23 cellular contexts compared by ENCODE assay signal in the genomic region with DNA sequence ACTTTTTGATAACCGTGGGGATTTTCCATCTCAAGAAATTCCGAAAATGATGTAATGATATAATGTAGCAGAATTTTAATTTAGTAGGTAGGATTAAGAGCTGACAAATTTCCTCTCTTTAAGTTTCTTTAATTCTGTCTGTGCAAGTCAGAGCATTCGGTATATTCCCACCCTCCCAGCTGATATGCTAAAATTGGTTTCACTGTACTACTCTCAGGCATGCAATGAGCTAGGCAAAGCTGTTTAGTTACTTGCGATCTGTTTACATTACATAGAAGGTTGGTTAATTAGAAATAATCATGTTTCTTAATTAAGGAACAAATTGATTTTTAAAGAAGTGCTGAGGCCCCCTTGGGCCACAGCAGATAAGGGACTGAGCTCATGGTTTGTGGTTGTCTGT.
"Had no signal": no experiment of that assay in that cellular context is flagged by ENCODE, and none has a peak within 500 bp of the region (broad histone marks: within the 10 kb centered on the region; RNA-seq: fewer than 3 reads in every experiment).

No MANE protein-coding gene starts in this region.

- H3K27ac ChIP-seq: colonic mucosa, coronary artery, dorsolateral prefrontal cortex, epithelial cell of prostate, esophagus muscularis mucosa, esophagus squamous epithelium, foreskin keratinocyte, gastrocnemius medialis, gastroesophageal sphincter had no signal

- H3K27ac Mint-ChIP-seq: dendritic cell treated with granulocyte-macrophage colony-stimulating factor and Interleukin-4, amounts not matched to agents 40 ng/mL and 50 ng/mL, for 4 days; effector memory CD8-positive, alpha-beta T cell; endodermal cell had no signal

- H3K9me3 Mint-ChIP-seq: endodermal cell had no signal

- H3K4me3 Mint-ChIP-seq: dendritic cell treated with granulocyte-macrophage colony-stimulating factor and Interleukin-4, amounts not matched to agents 40 ng/mL and 50 ng/mL, for 4 days; effector memory CD8-positive, alpha-beta T cell; endodermal cell had no signal

- H3K4me1 Mint-ChIP-seq: endodermal cell had no signal

- H3K4me1 ChIP-seq: colonic mucosa, esophagus squamous epithelium, foreskin keratinocyte, gastrocnemius medialis, gastroesophageal sphincter had no signal

- H3K4me3 ChIP-seq: colonic mucosa, coronary artery, dorsolateral prefrontal cortex, esophagus muscularis mucosa, esophagus squamous epithelium, gastrocnemius medialis, gastroesophageal sphincter had no signal

- H3K9me3 ChIP-seq: colonic mucosa, esophagus muscularis mucosa, esophagus squamous epithelium, gastrocnemius medialis, gastroesophageal sphincter had no signal

- H3K27me3 ChIP-seq: colonic mucosa, esophagus muscularis mucosa, esophagus squamous epithelium, foreskin keratinocyte, gastrocnemius medialis, gastroesophageal sphincter had no signal

- H3K36me3 ChIP-seq: colonic mucosa, esophagus muscularis mucosa, esophagus squamous epithelium, gastrocnemius medialis, gastroesophageal sphincter had no signal

- DNase-seq: colonic mucosa; cortex of kidney; dermis blood vessel endothelial cell; dorsolateral prefrontal cortex; effector CD4-positive, alpha-beta T cell; effector CD8-positive, alpha-beta T cell; effector memory CD4-positive, alpha-beta T cell; effector memory CD8-positive, alpha-beta T cell; endodermal cell; erythroblast; esophagus squamous epithelium; foreskin fibroblast; foreskin keratinocyte; foreskin melanocyte; gastrocnemius medialis; glutamatergic neuron; head of caudate nucleus had no signal

- ATAC-seq: effector memory CD8-positive, alpha-beta T cell; esophagus mucosa; foreskin keratinocyte; gastrocnemius medialis; gastroesophageal sphincter had no signal
